9 cellular contexts compared by ENCODE assay signal in genomic region chr5:11963227-11963626, GRCh38. TPM values are rescaled to one million over a fixed set of nuclear protein-coding genes. Genes with fewer than 3 reads are reported as not detected.
"Had no signal": no experiment of that assay in that cellular context is flagged by ENCODE, and none has a peak within 500 bp of the region (broad histone marks: within the 10 kb centered on the region; RNA-seq: fewer than 3 reads in every experiment).

No MANE protein-coding gene starts in this region.

- H3K27me3 Mint-ChIP-seq: IgD-negative memory B cell had no signal

- H2AFZ ChIP-seq: GM23338 had no signal

- H3K4me1 Mint-ChIP-seq: GM23338, H9, IgD-negative memory B cell had no signal

- H3K4me3 Mint-ChIP-seq: GM23338, H9, IgD-negative memory B cell had no signal

- H3K9me3 Mint-ChIP-seq: GM23338, H9, IgD-negative memory B cell had no signal

- H3K4me2 ChIP-seq: GM23338 had no signal

- H3K36me3 Mint-ChIP-seq: IgD-negative memory B cell had no signal

- DNase-seq: H9, HCEC 1CT, KG1 had no signal

- ATAC-seq: GM23338 had no signal

- FAIRE-seq: H1, H54, HTR-8/SVneo had no signal

- H3K4me3 ChIP-seq: GM23338 had no signal

RNA-seq across cellular contexts. Expression of gene CTNND2, which starts 59.0 kb away (rescaled TPM):
- total RNA-seq: HT-29 had no signal
- polyA plus RNA-seq: IgD-negative memory B cell had no signal
